ENCODE assay signal across 1 cellular context in the genomic region with DNA sequence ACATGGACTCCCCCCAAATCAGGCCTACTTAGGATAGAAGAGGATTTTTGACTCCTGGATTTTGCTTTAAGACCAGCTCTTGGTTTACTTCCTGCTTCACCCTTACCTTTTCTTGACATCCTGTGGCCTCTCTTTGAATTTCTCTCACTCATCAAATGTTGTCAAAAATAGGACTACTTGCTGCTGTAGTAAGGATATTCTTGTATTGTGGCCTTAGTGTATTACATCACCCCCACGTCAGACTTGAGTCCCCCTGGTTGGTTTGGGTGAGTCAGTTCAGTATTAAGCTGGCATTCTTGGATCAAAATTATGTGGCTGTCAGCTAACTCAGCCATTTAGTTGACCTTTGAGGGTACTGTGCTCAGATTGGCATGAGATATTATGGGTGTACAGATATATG.
A peak's percentile ranks its signal among the peaks of the same experiment; 100 is the strongest.
TF ChIP-seq lines count a peak whose summit lies in the region.

No MANE protein-coding gene starts in this region.

TF ChIP-seq in K562, 482 proteins besides CTCF, POLR2A, EP300 and RAD21 (continued from another document and continues in another):
- TF ChIP-seq, protein P1, sequence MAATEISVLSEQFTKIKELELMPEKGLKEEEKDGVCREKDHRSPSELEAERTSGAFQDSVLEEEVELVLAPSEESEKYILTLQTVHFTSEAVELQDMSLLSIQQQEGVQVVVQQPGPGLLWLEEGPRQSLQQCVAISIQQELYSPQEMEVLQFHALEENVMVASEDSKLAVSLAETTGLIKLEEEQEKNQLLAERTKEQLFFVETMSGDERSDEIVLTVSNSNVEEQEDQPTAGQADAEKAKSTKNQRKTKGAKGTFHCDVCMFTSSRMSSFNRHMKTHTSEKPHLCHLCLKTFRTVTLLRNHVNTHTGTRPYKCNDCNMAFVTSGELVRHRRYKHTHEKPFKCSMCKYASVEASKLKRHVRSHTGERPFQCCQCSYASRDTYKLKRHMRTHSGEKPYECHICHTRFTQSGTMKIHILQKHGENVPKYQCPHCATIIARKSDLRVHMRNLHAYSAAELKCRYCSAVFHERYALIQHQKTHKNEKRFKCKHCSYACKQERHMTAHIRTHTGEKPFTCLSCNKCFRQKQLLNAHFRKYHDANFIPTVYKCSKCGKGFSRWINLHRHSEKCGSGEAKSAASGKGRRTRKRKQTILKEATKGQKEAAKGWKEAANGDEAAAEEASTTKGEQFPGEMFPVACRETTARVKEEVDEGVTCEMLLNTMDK (IDR thresholded peaks at IDR 0.05; ENCODE audit: borderline replicate concordance, insufficient read depth, low read depth, low read length, poor library complexity, severe bottlenecking): no peak
- TF ChIP-seq MCM3 (IDR thresholded peaks at IDR 0.05): no peak
- no peak for TF ChIP-seq ZNF79 (CRISPR knock-in tag; IDR thresholded peaks at IDR 0.05; ENCODE audit: low read depth)
- TF ChIP-seq KDM2B (CRISPR knock-in tag; IDR thresholded peaks at IDR 0.05): no peak
- TF ChIP-seq PHF21A (IDR thresholded peaks at IDR 0.05; ENCODE audit: borderline replicate concordance, low read depth): no peak
- no peak for TF ChIP-seq TAF7 (tag; IDR thresholded peaks at IDR 0.05)
- no peak for TF ChIP-seq NFIC (IDR thresholded peaks at IDR 0.05)
- TF ChIP-seq, protein P2, sequence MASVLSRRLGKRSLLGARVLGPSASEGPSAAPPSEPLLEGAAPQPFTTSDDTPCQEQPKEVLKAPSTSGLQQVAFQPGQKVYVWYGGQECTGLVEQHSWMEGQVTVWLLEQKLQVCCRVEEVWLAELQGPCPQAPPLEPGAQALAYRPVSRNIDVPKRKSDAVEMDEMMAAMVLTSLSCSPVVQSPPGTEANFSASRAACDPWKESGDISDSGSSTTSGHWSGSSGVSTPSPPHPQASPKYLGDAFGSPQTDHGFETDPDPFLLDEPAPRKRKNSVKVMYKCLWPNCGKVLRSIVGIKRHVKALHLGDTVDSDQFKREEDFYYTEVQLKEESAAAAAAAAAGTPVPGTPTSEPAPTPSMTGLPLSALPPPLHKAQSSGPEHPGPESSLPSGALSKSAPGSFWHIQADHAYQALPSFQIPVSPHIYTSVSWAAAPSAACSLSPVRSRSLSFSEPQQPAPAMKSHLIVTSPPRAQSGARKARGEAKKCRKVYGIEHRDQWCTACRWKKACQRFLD (CRISPR knock-in tag; IDR thresholded peaks at IDR 0.05): no peak
- no peak for TF ChIP-seq RBM25 (IDR thresholded peaks at IDR 0.05; ENCODE audit: low read depth, low read length, severe bottlenecking)
- no peak for TF ChIP-seq E2F3 (CRISPR knock-in tag; IDR thresholded peaks at IDR 0.05)
- TF ChIP-seq, protein P3, sequence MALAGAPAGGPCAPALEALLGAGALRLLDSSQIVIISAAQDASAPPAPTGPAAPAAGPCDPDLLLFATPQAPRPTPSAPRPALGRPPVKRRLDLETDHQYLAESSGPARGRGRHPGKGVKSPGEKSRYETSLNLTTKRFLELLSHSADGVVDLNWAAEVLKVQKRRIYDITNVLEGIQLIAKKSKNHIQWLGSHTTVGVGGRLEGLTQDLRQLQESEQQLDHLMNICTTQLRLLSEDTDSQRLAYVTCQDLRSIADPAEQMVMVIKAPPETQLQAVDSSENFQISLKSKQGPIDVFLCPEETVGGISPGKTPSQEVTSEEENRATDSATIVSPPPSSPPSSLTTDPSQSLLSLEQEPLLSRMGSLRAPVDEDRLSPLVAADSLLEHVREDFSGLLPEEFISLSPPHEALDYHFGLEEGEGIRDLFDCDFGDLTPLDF (CRISPR knock-in tag; IDR thresholded peaks at IDR 0.05): no peak
- TF ChIP-seq ZNF77 (CRISPR knock-in tag; IDR thresholded peaks at IDR 0.05): no peak
- no peak for TF ChIP-seq MBD2 (IDR thresholded peaks at IDR 0.05; ENCODE audit: borderline replicate concordance, low read depth)
- TF ChIP-seq, protein P4, sequence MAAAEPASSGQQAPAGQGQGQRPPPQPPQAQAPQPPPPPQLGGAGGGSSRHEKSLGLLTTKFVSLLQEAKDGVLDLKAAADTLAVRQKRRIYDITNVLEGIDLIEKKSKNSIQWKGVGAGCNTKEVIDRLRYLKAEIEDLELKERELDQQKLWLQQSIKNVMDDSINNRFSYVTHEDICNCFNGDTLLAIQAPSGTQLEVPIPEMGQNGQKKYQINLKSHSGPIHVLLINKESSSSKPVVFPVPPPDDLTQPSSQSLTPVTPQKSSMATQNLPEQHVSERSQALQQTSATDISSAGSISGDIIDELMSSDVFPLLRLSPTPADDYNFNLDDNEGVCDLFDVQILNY (CRISPR knock-in tag; IDR thresholded peaks at IDR 0.05): no peak
- TF ChIP-seq, protein P5, sequence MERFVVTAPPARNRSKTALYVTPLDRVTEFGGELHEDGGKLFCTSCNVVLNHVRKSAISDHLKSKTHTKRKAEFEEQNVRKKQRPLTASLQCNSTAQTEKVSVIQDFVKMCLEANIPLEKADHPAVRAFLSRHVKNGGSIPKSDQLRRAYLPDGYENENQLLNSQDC (CRISPR knock-in tag; IDR thresholded peaks at IDR 0.05): no peak
- TF ChIP-seq, protein P6, sequence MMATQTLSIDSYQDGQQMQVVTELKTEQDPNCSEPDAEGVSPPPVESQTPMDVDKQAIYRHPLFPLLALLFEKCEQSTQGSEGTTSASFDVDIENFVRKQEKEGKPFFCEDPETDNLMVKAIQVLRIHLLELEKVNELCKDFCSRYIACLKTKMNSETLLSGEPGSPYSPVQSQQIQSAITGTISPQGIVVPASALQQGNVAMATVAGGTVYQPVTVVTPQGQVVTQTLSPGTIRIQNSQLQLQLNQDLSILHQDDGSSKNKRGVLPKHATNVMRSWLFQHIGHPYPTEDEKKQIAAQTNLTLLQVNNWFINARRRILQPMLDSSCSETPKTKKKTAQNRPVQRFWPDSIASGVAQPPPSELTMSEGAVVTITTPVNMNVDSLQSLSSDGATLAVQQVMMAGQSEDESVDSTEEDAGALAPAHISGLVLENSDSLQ (IDR thresholded peaks at IDR 0.05): peak; percentile 15; the same call in 1 of the 2 replicates
- TF ChIP-seq, protein P7, sequence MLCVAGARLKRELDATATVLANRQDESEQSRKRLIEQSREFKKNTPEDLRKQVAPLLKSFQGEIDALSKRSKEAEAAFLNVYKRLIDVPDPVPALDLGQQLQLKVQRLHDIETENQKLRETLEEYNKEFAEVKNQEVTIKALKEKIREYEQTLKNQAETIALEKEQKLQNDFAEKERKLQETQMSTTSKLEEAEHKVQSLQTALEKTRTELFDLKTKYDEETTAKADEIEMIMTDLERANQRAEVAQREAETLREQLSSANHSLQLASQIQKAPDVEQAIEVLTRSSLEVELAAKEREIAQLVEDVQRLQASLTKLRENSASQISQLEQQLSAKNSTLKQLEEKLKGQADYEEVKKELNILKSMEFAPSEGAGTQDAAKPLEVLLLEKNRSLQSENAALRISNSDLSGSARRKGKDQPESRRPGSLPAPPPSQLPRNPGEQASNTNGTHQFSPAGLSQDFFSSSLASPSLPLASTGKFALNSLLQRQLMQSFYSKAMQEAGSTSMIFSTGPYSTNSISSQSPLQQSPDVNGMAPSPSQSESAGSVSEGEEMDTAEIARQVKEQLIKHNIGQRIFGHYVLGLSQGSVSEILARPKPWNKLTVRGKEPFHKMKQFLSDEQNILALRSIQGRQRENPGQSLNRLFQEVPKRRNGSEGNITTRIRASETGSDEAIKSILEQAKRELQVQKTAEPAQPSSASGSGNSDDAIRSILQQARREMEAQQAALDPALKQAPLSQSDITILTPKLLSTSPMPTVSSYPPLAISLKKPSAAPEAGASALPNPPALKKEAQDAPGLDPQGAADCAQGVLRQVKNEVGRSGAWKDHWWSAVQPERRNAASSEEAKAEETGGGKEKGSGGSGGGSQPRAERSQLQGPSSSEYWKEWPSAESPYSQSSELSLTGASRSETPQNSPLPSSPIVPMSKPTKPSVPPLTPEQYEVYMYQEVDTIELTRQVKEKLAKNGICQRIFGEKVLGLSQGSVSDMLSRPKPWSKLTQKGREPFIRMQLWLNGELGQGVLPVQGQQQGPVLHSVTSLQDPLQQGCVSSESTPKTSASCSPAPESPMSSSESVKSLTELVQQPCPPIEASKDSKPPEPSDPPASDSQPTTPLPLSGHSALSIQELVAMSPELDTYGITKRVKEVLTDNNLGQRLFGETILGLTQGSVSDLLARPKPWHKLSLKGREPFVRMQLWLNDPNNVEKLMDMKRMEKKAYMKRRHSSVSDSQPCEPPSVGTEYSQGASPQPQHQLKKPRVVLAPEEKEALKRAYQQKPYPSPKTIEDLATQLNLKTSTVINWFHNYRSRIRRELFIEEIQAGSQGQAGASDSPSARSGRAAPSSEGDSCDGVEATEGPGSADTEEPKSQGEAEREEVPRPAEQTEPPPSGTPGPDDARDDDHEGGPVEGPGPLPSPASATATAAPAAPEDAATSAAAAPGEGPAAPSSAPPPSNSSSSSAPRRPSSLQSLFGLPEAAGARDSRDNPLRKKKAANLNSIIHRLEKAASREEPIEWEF (CRISPR knock-in tag; IDR thresholded peaks at IDR 0.05): no peak
- TF ChIP-seq, protein P8, sequence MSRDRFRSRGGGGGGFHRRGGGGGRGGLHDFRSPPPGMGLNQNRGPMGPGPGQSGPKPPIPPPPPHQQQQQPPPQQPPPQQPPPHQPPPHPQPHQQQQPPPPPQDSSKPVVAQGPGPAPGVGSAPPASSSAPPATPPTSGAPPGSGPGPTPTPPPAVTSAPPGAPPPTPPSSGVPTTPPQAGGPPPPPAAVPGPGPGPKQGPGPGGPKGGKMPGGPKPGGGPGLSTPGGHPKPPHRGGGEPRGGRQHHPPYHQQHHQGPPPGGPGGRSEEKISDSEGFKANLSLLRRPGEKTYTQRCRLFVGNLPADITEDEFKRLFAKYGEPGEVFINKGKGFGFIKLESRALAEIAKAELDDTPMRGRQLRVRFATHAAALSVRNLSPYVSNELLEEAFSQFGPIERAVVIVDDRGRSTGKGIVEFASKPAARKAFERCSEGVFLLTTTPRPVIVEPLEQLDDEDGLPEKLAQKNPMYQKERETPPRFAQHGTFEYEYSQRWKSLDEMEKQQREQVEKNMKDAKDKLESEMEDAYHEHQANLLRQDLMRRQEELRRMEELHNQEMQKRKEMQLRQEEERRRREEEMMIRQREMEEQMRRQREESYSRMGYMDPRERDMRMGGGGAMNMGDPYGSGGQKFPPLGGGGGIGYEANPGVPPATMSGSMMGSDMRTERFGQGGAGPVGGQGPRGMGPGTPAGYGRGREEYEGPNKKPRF (IDR thresholded peaks at IDR 0.05; ENCODE audit: low read depth, low read length): no peak
- TF ChIP-seq, protein P9, sequence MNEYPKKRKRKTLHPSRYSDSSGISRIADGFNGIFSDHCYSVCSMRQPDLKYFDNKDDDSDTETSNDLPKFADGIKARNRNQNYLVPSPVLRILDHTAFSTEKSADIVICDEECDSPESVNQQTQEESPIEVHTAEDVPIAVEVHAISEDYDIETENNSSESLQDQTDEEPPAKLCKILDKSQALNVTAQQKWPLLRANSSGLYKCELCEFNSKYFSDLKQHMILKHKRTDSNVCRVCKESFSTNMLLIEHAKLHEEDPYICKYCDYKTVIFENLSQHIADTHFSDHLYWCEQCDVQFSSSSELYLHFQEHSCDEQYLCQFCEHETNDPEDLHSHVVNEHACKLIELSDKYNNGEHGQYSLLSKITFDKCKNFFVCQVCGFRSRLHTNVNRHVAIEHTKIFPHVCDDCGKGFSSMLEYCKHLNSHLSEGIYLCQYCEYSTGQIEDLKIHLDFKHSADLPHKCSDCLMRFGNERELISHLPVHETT (CRISPR knock-in tag; conservative IDR thresholded peaks at IDR 0.05 in 1 of 2, IDR thresholded peaks at IDR 0.05 in 1 of 2): no peak
- TF ChIP-seq U2AF1 (optimal IDR thresholded peaks at IDR 0.05; ENCODE audit: low read depth, low read length): no peak
- TF ChIP-seq, protein P10, sequence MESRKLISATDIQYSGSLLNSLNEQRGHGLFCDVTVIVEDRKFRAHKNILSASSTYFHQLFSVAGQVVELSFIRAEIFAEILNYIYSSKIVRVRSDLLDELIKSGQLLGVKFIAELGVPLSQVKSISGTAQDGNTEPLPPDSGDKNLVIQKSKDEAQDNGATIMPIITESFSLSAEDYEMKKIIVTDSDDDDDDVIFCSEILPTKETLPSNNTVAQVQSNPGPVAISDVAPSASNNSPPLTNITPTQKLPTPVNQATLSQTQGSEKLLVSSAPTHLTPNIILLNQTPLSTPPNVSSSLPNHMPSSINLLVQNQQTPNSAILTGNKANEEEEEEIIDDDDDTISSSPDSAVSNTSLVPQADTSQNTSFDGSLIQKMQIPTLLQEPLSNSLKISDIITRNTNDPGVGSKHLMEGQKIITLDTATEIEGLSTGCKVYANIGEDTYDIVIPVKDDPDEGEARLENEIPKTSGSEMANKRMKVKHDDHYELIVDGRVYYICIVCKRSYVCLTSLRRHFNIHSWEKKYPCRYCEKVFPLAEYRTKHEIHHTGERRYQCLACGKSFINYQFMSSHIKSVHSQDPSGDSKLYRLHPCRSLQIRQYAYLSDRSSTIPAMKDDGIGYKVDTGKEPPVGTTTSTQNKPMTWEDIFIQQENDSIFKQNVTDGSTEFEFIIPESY (CRISPR knock-in tag; IDR thresholded peaks at IDR 0.05): no peak
- no peak for TF ChIP-seq SRSF7 (optimal IDR thresholded peaks at IDR 0.05; ENCODE audit: low read depth, low read length)
- TF ChIP-seq, protein P11, sequence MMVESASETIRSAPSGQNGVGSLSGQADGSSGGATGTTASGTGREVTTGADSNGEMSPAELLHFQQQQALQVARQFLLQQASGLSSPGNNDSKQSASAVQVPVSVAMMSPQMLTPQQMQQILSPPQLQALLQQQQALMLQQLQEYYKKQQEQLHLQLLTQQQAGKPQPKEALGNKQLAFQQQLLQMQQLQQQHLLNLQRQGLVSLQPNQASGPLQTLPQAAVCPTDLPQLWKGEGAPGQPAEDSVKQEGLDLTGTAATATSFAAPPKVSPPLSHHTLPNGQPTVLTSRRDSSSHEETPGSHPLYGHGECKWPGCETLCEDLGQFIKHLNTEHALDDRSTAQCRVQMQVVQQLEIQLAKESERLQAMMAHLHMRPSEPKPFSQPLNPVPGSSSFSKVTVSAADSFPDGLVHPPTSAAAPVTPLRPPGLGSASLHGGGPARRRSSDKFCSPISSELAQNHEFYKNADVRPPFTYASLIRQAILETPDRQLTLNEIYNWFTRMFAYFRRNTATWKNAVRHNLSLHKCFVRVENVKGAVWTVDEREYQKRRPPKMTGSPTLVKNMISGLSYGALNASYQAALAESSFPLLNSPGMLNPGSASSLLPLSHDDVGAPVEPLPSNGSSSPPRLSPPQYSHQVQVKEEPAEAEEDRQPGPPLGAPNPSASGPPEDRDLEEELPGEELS (CRISPR knock-in tag; IDR thresholded peaks at IDR 0.05; ENCODE audit: borderline replicate concordance): no peak
- no peak for TF ChIP-seq MXI1 (IDR thresholded peaks at IDR 0.05; ENCODE audit: low read depth, low read length)
- TF ChIP-seq BRF1 (IDR thresholded peaks at IDR 0.05; ENCODE audit: borderline replicate concordance, extremely low read depth, insufficient read length): no peak
- TF ChIP-seq EWSR1 (IDR thresholded peaks at IDR 0.05; ENCODE audit: borderline replicate concordance, low read depth, partially characterized antibody): no peak
- TF ChIP-seq BRCA1 (IDR thresholded peaks at IDR 0.05): no peak
- TF ChIP-seq BRCA1 (CRISPR knock-in tag; IDR thresholded peaks at IDR 0.05): no peak
- no peak for TF ChIP-seq ZKSCAN3 (CRISPR knock-in tag; IDR thresholded peaks at IDR 0.05)
- TF ChIP-seq ZNF133 (CRISPR knock-in tag; IDR thresholded peaks at IDR 0.05): no peak
